ENCODE assay signal across 1 cellular context in the genomic region with DNA sequence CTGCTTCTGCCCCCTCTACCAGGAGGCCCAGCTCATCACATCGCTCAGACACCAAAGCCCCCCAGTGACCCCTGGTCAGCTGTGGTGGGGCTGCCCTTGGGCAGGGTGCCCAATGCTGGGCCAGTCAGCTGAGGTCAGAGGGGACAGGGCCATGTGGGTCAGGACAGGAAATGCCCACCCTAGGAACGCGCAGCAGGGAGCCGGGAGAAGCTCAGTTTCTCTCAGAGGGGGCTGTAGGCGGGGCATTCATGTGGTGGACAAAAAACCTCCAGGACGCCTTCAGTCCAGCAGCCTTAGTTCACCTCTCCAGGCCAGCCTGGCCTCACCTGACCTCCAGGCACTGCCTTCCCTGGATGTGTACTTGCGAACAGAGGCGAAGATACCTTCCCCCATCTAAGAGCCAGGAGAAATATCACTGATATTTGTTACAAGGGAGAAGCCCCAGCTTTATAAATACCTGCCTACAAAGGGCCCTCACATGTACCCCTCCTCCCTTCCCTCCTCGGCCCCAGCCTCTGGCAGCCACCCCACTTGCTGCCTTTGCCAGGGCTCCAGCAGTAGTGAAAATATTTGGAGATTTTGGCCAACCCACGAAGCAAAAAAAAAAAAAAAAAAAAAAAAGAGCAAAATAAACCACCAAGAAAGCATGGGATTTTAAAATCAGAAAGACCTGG.
TF ChIP-seq lines count a peak whose summit lies in the region.

No MANE protein-coding gene starts in this region.

TF ChIP-seq in WTC11, 78 proteins besides CTCF, POLR2A, EP300 and RAD21 (continued from another document):
- TF ChIP-seq ATF2 (CRISPR knock-in tag; IDR thresholded peaks at IDR 0.05; ENCODE audit: borderline replicate concordance, low read depth) (no peak), ZNF423 (CRISPR knock-in tag; IDR thresholded peaks at IDR 0.05) (peak; percentile 87), GRHL2 (CRISPR knock-in tag; IDR thresholded peaks at IDR 0.05; ENCODE audit: insufficient replicate concordance, severe bottlenecking) (no peak), ETV6 (CRISPR knock-in tag; IDR thresholded peaks at IDR 0.05) (peak; percentile 62; the same call in 1 of the 2 replicates), CREM (CRISPR knock-in tag; IDR thresholded peaks at IDR 0.05) (no peak), PRRX2 (CRISPR knock-in tag; IDR thresholded peaks at IDR 0.05) (0 out of 2 replicates have a peak, but pooled peaks have one; percentile 12), ZNF219 (CRISPR knock-in tag; IDR thresholded peaks at IDR 0.05; ENCODE audit: borderline replicate concordance) (no peak), FOXK1 (CRISPR knock-in tag; IDR thresholded peaks at IDR 0.05) (no peak)
- TF ChIP-seq, protein P1, sequence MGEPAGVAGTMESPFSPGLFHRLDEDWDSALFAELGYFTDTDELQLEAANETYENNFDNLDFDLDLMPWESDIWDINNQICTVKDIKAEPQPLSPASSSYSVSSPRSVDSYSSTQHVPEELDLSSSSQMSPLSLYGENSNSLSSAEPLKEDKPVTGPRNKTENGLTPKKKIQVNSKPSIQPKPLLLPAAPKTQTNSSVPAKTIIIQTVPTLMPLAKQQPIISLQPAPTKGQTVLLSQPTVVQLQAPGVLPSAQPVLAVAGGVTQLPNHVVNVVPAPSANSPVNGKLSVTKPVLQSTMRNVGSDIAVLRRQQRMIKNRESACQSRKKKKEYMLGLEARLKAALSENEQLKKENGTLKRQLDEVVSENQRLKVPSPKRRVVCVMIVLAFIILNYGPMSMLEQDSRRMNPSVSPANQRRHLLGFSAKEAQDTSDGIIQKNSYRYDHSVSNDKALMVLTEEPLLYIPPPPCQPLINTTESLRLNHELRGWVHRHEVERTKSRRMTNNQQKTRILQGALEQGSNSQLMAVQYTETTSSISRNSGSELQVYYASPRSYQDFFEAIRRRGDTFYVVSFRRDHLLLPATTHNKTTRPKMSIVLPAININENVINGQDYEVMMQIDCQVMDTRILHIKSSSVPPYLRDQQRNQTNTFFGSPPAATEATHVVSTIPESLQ (CRISPR knock-in tag; IDR thresholded peaks at IDR 0.05): no peak
- TF ChIP-seq, protein P2, sequence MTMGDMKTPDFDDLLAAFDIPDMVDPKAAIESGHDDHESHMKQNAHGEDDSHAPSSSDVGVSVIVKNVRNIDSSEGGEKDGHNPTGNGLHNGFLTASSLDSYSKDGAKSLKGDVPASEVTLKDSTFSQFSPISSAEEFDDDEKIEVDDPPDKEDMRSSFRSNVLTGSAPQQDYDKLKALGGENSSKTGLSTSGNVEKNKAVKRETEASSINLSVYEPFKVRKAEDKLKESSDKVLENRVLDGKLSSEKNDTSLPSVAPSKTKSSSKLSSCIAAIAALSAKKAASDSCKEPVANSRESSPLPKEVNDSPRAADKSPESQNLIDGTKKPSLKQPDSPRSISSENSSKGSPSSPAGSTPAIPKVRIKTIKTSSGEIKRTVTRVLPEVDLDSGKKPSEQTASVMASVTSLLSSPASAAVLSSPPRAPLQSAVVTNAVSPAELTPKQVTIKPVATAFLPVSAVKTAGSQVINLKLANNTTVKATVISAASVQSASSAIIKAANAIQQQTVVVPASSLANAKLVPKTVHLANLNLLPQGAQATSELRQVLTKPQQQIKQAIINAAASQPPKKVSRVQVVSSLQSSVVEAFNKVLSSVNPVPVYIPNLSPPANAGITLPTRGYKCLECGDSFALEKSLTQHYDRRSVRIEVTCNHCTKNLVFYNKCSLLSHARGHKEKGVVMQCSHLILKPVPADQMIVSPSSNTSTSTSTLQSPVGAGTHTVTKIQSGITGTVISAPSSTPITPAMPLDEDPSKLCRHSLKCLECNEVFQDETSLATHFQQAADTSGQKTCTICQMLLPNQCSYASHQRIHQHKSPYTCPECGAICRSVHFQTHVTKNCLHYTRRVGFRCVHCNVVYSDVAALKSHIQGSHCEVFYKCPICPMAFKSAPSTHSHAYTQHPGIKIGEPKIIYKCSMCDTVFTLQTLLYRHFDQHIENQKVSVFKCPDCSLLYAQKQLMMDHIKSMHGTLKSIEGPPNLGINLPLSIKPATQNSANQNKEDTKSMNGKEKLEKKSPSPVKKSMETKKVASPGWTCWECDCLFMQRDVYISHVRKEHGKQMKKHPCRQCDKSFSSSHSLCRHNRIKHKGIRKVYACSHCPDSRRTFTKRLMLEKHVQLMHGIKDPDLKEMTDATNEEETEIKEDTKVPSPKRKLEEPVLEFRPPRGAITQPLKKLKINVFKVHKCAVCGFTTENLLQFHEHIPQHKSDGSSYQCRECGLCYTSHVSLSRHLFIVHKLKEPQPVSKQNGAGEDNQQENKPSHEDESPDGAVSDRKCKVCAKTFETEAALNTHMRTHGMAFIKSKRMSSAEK (CRISPR knock-in tag; IDR thresholded peaks at IDR 0.05; ENCODE audit: borderline replicate concordance): no peak
- TF ChIP-seq, protein P3, sequence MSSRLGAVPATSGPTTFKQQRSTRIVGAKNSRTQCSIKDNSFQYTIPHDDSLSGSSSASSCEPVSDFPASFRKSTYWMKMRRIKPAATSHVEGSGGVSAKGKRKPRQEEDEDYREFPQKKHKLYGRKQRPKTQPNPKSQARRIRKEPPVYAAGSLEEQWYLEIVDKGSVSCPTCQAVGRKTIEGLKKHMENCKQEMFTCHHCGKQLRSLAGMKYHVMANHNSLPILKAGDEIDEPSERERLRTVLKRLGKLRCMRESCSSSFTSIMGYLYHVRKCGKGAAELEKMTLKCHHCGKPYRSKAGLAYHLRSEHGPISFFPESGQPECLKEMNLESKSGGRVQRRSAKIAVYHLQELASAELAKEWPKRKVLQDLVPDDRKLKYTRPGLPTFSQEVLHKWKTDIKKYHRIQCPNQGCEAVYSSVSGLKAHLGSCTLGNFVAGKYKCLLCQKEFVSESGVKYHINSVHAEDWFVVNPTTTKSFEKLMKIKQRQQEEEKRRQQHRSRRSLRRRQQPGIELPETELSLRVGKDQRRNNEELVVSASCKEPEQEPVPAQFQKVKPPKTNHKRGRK (CRISPR knock-in tag; IDR thresholded peaks at IDR 0.05; ENCODE audit: borderline replicate concordance): no peak
- TF ChIP-seq, protein P4, sequence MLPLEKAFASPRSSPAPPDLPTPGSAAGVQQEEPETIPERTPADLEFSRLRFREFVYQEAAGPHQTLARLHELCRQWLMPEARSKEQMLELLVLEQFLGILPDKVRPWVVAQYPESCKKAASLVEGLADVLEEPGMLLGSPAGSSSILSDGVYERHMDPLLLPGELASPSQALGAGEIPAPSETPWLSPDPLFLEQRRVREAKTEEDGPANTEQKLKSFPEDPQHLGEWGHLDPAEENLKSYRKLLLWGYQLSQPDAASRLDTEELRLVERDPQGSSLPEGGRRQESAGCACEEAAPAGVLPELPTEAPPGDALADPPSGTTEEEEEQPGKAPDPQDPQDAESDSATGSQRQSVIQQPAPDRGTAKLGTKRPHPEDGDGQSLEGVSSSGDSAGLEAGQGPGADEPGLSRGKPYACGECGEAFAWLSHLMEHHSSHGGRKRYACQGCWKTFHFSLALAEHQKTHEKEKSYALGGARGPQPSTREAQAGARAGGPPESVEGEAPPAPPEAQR (CRISPR knock-in tag; IDR thresholded peaks at IDR 0.05): no peak
